35 cellular contexts compared by ENCODE assay signal in the genomic region with DNA sequence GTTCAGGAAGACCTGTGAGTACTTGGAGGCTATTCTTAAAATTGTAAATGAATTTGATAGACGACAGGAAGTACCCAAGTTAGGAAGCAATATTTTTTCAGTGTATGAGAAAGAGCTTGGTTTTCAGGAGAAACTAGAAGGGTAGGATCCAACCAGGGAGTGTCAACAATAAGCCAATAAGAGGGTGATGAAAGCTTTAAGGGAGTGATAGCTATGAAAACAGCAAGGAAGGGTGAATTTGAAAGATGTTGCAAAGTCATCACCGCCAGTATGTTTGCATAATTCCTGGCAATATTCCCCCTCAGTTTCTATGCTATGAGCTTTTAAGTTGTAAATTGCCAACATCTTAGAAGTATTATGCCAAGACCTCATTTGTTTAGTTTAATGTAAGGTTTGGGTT. TPM values are rescaled to one million over a fixed set of nuclear protein-coding genes. Genes with fewer than 3 reads are reported as not detected.
DNase-seq lines count a peak whose midpoint lies in the region; ATAC-seq and TF ChIP-seq lines count a peak whose summit lies in the region.
"Had no signal": no experiment of that assay in that cellular context is flagged by ENCODE, and none has a peak within 500 bp of the region (broad histone marks: within the 10 kb centered on the region; RNA-seq: fewer than 3 reads in every experiment).

No MANE protein-coding gene starts in this region.

- TF ChIP-seq POLR2A in NB4 (IDR thresholded peaks at IDR 0.05; ENCODE audit: extremely low read depth, insufficient read length) = no peak

- no peak overlapping the region for H3K4me3 ChIP-seq in NB4 (ENCODE audit: low read depth, low read length)
- H3K4me3 ChIP-seq in esophagus (ENCODE audit: low read depth in 1 of 2, low read length in 2 of 2) = no peak overlapping the region
- H3K4me3 ChIP-seq in skin epidermis = no peak overlapping the region
- H3K4me3 ChIP-seq: ascending aorta, coronary artery, HAP-1, hepatocyte, lung, psoas muscle, tibial artery had no signal

- CTCF ChIA-PET in T-cell (lab: Charles Lee) = interaction anchor here (0.9 kb wide), 2 partner anchors 9 to 14 kb away, joined by 3 read pairs; no protein-coding TSS in a partner anchor

- H3K36me3 ChIP-seq in esophagus (ENCODE audit: control insufficient read depth in 2 of 2, insufficient read depth in 2 of 2, low read length in 1 of 2) = no peaks in the 10 kb centered on the region
- H3K36me3 ChIP-seq: ascending aorta, HAP-1, tibial artery had no signal

- WGBS in esophagus, 2 donors = 34 to 59% methylated on average over 2 of the region's 2 CpGs

- DNase-seq in SKM-1 treated with dmso at 0.1 percent for 144 hours (lab: John Stamatoyannopoulos, UW; ENCODE audit: unreplicated experiment) (peak; percentile 57), SKM-1 (lab: John Stamatoyannopoulos, UW; ENCODE audit: unreplicated experiment) (no peak), NB4 (ENCODE audit: low read depth) (peak; percentile 22), NCI-H345 (lab: John Stamatoyannopoulos, UW) (no peak), T-cell (no peak)
- DNase-seq: activated CD4-positive, alpha-beta T cell treated with anti-CD3 and anti-CD28 coated beads for 48 hours; activated effector memory CD4-positive, alpha-beta T cell treated with anti-CD3 and anti-CD28 coated beads, Interleukin-2, amount 50 U/mL, for 16 hours; activated naive CD8-positive, alpha-beta T cell treated with anti-CD3 and anti-CD28 coated beads for 36 hours; activated T-cell treated with anti-CD3 and anti-CD28 coated beads, Interleukin-2, amount 50 U/mL, for 1 hour; CD8-positive, alpha-beta T cell; effector memory CD4-positive, alpha-beta T cell; erythroblast; left cardiac atrium; naive thymus-derived CD8-positive, alpha-beta T cell; NCI-H1092; NCI-H187; NCI-H510A treated with DMSO at 0.1 percent for 48 hours; occipital lobe; OCI-M1; psoas muscle; stimulated activated CD4-positive, alpha-beta T cell treated with anti-CD3 and anti-CD28 coated beads, Interleukin-4, amount 100 ng/mL, for 24 hours; T-helper 9 cell; tibial artery had no signal

- peaks cover 0 to 13% of the 10 kb centered on the region in 2 donors for H3K4me1 ChIP-seq in esophagus (ENCODE audit: control insufficient read depth in 2 of 2, insufficient read depth in 2 of 2, low read length in 1 of 2)
- H3K4me1 ChIP-seq: ascending aorta, HAP-1, psoas muscle, tibial artery had no signal

- peaks cover 0 to 3% (median 2%) of the 10 kb centered on the region in 3 donors for H3K9me3 Mint-ChIP-seq in T-cell
- H3K9me3 Mint-ChIP-seq: activated naive CD8-positive, alpha-beta T cell treated with anti-CD3 and anti-CD28 coated beads for 36 hours; CD8-positive, alpha-beta T cell had no signal

- H3K4me1 Mint-ChIP-seq in T-cell = peaks cover 7 to 12% (median 8%) of the 10 kb centered on the region in 3 donors

- no peak overlapping the region for H3K27ac Mint-ChIP-seq in T-cell
- H3K27ac Mint-ChIP-seq: activated naive CD8-positive, alpha-beta T cell treated with anti-CD3 and anti-CD28 coated beads for 36 hours; CD8-positive, alpha-beta T cell; naive thymus-derived CD8-positive, alpha-beta T cell had no signal

- POLR2A ChIA-PET in T-cell (lab: Charles Lee) = no interaction called here

- no peak for ATAC-seq in HG03460 (IDR thresholded peaks at IDR 0.05; ENCODE audit: unreplicated experiment)
- no peak for ATAC-seq in T-cell (replicated peaks in 1 of 4)
- ATAC-seq: CD8-positive, alpha-beta T cell; naive thymus-derived CD8-positive, alpha-beta T cell; psoas muscle; sciatic nerve had no signal

- no peaks in the 10 kb centered on the region for H3K27me3 ChIP-seq in esophagus (ENCODE audit: control insufficient read depth in 1 of 2, insufficient read depth in 2 of 2, low read length in 2 of 2)
- H3K27me3 ChIP-seq: ascending aorta, hepatocyte had no signal

- no peaks in the 10 kb centered on the region for H3K9me3 ChIP-seq in esophagus (ENCODE audit: control insufficient read depth in 2 of 2, insufficient read depth in 1 of 2, low read depth in 1 of 2, low read length in 1 of 2)
- H3K9me3 ChIP-seq: ascending aorta, HAP-1, psoas muscle, tibial artery had no signal

- peaks cover 0 to 4% of the 10 kb centered on the region in 2 donors for H3K27me3 Mint-ChIP-seq in T-cell
- H3K27me3 Mint-ChIP-seq: activated naive CD8-positive, alpha-beta T cell treated with anti-CD3 and anti-CD28 coated beads for 36 hours had no signal

- H3K27ac ChIP-seq in esophagus (ENCODE audit: low read depth in 2 of 2, low read length in 1 of 2) (peak overlapping the region; percentile 55 to 94), skin epidermis (peak overlapping the region in 17 of 21 experiments; percentile 31 to 85 (median 76))
- H3K27ac ChIP-seq: ascending aorta, coronary artery, hepatocyte, KMS-11, psoas muscle, tibial artery, VCaP had no signal

- no peaks in the 10 kb centered on the region for H3K36me3 Mint-ChIP-seq in T-cell
- H3K36me3 Mint-ChIP-seq: CD8-positive, alpha-beta T cell had no signal

- no peak overlapping the region for H3K4me3 Mint-ChIP-seq in T-cell
- H3K4me3 Mint-ChIP-seq: activated naive CD8-positive, alpha-beta T cell treated with anti-CD3 and anti-CD28 coated beads for 36 hours; CD8-positive, alpha-beta T cell; naive thymus-derived CD8-positive, alpha-beta T cell had no signal

- no peak for TF ChIP-seq CTCF in NB4 (IDR thresholded peaks at IDR 0.05; ENCODE audit: low read depth, low read length)

RNA-seq across cellular contexts. Expression of a gene that starts 11.8 kb away (rescaled TPM):
- over 10,000 TPM in 1 of 2 donors, 1,000 to 10,000 TPM in 1; 7,202 to 12,533 TPM for polyA plus RNA-seq in esophagus
- not detected for total RNA-seq in T-cell
- total RNA-seq: activated CD8-positive, alpha-beta memory T cell treated with anti-CD3 and anti-CD28 coated beads for 36 hours; activated naive CD8-positive, alpha-beta T cell treated with anti-CD3 and anti-CD28 coated beads for 36 hours; ascending aorta; CD8-positive, alpha-beta T cell; hepatocyte; naive thymus-derived CD8-positive, alpha-beta T cell; occipital lobe had no signal

Comparison
In these comparisons a context has a peak if more than half of its experiments do, and no peak if none do; other contexts are left out.
1. DNase-seq: peak in SKM-1 treated with dmso at 0.1 percent for 144 hours (single experiment) and NB4 (single experiment); none in SKM-1 (single experiment), NCI-H345 (single experiment) and T-cell (0 of 34).